ENCODE assay signal across 13 cellular contexts in the genomic region with DNA sequence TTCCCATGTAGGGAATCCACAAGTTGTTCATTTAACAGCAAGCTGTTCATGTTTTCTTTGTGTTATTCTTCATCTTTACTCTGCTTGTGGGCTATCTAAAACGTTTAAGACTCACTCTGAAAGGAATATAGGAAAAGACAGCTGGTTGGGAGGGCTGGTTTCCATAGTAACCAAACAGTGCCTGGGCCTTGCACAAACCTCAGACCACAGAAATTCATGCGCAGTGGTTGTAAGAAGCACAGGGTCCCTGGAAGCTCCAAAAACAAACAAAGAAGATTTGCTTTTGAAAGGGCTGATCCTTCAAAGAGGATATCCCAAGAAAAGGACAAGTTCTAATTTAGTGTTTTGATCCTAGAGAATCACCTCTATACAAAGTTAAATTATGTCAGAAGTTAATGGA. TPM values are rescaled to one million over a fixed set of nuclear protein-coding genes. Genes with fewer than 3 reads are reported as not detected.
A peak's percentile ranks its signal among the peaks of the same experiment; 100 is the strongest.
DNase-seq lines count a peak whose midpoint lies in the region; ATAC-seq and TF ChIP-seq lines count a peak whose summit lies in the region.
"Had no signal": no experiment of that assay in that cellular context is flagged by ENCODE, and none has a peak within 500 bp of the region (broad histone marks: within the 10 kb centered on the region; RNA-seq: fewer than 3 reads in every experiment).

No MANE protein-coding gene starts in this region.

- no peak overlapping the region for H3K4me3 ChIP-seq in ectodermal cell (ENCODE audit: insufficient read depth, low read depth, low read length)
- no peak overlapping the region for H3K4me3 ChIP-seq in neuron (ENCODE audit: low read length)
- H3K4me3 ChIP-seq in OCI-LY7 (ENCODE audit: low read depth, low read length, poor library complexity, severe bottlenecking), result no peak overlapping the region

- no peak for TF ChIP-seq CTCF in OCI-LY7 (conservative IDR thresholded peaks at IDR 0.05; ENCODE audit: low read length)

- H3K9me2 ChIP-seq in OCI-LY7 (ENCODE audit: insufficient read depth, low read length), result no peaks in the 10 kb centered on the region

- no peaks in the 10 kb centered on the region for H4K20me1 ChIP-seq in OCI-LY7 (ENCODE audit: insufficient read depth, low read length)

- H3K4me2 ChIP-seq in OCI-LY7 (ENCODE audit: low read length), result no peak overlapping the region

- intact Hi-C loops in posterior cingulate gyrus (cut with DNase I) (no loop called here), OCI-LY7 (cut with micrococcal nuclease; ENCODE audit: unreplicated experiment) (no loop called here)

- no peaks in the 10 kb centered on the region for H3K9me3 ChIP-seq in ectodermal cell (ENCODE audit: control insufficient read depth, low read length)
- no peaks in the 10 kb centered on the region for H3K9me3 ChIP-seq in neuron (ENCODE audit: low read length)
- H3K9me3 ChIP-seq in OCI-LY7 (ENCODE audit: low read length), result no peaks in the 10 kb centered on the region

- no TSS peak for BruUV-seq in OCI-LY7 (replicated peaks; lab: Mats Ljungman, UMichigan)

- H3K27me3 ChIP-seq in ectodermal cell (ENCODE audit: control insufficient read depth, insufficient read depth, low read length, poor library complexity, severe bottlenecking) (no peaks in the 10 kb centered on the region), neuron (ENCODE audit: insufficient read depth, low read length) (no peaks in the 10 kb centered on the region)

- POLR2A ChIA-PET in OCI-LY7 (lab: Charles Lee), result no interaction called here

- WGBS in ectodermal cell, 2 experiments, result 9 to 14% methylated on average over 2 of the region's 2 CpGs

- H3K36me3 ChIP-seq in ectodermal cell (ENCODE audit: control insufficient read depth, insufficient read depth, low read length) (no peaks in the 10 kb centered on the region), neuron (ENCODE audit: insufficient read depth, low read length) (no peaks in the 10 kb centered on the region), OCI-LY7 (ENCODE audit: insufficient read depth, low read length) (no peaks in the 10 kb centered on the region)

- H2AFZ ChIP-seq in neuron (ENCODE audit: low read depth, low read length) (peak overlapping the region; percentile 8), OCI-LY7 (ENCODE audit: low read length) (no peak overlapping the region)

- DNase-seq in NCI-H2171 (lab: John Stamatoyannopoulos, UW) (peak; percentile 50), LoVo (ENCODE audit: low spot score) (no peak), posterior cingulate gyrus (no peak), OCI-LY7 (ENCODE audit: low spot score) (no peak)
- DNase-seq in stimulated activated CD4-positive, alpha-beta T cell treated with anti-CD3 and anti-CD28 coated beads, Interleukin-4, amount 100 ng/mL, for 1 hour, result no peak
- DNase-seq: activated naive CD4-positive, alpha-beta T cell; effector memory CD8-positive, alpha-beta T cell; HFFc6 had no signal

- CTCF ChIA-PET in OCI-LY7 (lab: Charles Lee; ENCODE audit: unreplicated experiment), result no interaction called here

- peak; percentile 49 for ATAC-seq in HG03342 (IDR thresholded peaks at IDR 0.05; ENCODE audit: unreplicated experiment)
- ATAC-seq: effector memory CD8-positive, alpha-beta T cell had no signal

- H3K4me1 ChIP-seq in ectodermal cell (ENCODE audit: control insufficient read depth, insufficient read depth, low read length), result peaks cover 21% of the 10 kb centered on the region
- H3K4me1 ChIP-seq in neuron (ENCODE audit: insufficient read depth, low read length), result peaks cover 28% of the 10 kb centered on the region
- no peaks in the 10 kb centered on the region for H3K4me1 ChIP-seq in OCI-LY7 (ENCODE audit: insufficient read depth, low read length, poor library complexity, severe bottlenecking)

- no peaks in the 10 kb centered on the region for H3K79me2 ChIP-seq in OCI-LY7 (ENCODE audit: insufficient read depth, low read depth, low read length)

- H3K27ac ChIP-seq in ectodermal cell (ENCODE audit: insufficient read depth, low read depth, low read length, poor library complexity, severe bottlenecking) (peak overlapping the region; percentile 74), OCI-LY7 (ENCODE audit: low read depth, low read length, poor library complexity, severe bottlenecking) (no peak overlapping the region)

RNA-seq across cellular contexts. Expression of a gene that starts 7.8 kb away (rescaled TPM):
- 15.6 TPM for polyA plus RNA-seq in ectodermal cell (2013, experiment 1 of 4)
- 15.7 TPM for polyA plus RNA-seq in ectodermal cell (2013, experiment 2 of 4)
- 12.9 TPM for polyA plus RNA-seq in ectodermal cell (2013, experiment 3 of 4)
- polyA plus RNA-seq in ectodermal cell (2013, experiment 4 of 4), result 15.8 TPM
- not detected in 2 replicates for total RNA-seq in OCI-LY7 (2014; rRNA removed; shearing (Covaris generic))
- total RNA-seq in OCI-LY7 (2022), result not detected in 2 replicates
- total RNA-seq: Daoy, HFFc6, HT-29 had no signal
